1 cellular context compared by ENCODE assay signal in the genomic region with DNA sequence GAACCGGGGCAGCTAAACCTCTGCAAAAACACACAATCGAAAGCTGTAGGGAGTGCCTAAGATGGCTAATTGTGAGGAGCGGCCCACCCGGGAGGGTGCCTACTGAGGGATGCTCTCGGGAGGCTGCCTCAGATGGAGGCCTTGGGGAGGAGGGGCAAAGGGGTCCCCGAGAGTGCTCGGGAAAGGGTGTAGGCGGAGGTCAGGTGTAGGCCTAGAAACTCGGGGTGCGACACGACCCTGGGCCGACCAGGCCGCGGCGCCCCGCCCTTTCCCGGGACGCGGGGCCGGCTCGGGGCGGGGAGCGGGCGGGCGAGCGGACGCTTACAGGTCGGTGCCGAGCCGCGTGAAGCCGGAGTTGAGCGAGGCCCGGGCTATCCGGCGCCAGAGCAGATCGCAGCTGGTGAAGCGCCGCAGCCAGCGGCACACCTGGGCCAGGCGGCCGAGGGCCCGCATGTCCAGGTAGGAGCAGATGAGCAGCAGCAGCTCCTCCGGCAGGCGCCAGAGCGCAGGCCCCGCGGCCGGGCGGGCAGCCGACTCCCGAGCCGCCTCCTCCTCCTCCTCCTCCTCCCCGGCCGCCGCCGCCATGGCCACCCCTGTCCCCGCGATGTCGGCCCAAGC.
TF ChIP-seq lines count a peak whose summit lies in the region.

No MANE protein-coding gene starts in this region.

TF ChIP-seq in HepG2, 621 proteins besides CTCF, POLR2A, EP300 and RAD21 (continued from another document and continues in another):
- TF ChIP-seq, protein P1, sequence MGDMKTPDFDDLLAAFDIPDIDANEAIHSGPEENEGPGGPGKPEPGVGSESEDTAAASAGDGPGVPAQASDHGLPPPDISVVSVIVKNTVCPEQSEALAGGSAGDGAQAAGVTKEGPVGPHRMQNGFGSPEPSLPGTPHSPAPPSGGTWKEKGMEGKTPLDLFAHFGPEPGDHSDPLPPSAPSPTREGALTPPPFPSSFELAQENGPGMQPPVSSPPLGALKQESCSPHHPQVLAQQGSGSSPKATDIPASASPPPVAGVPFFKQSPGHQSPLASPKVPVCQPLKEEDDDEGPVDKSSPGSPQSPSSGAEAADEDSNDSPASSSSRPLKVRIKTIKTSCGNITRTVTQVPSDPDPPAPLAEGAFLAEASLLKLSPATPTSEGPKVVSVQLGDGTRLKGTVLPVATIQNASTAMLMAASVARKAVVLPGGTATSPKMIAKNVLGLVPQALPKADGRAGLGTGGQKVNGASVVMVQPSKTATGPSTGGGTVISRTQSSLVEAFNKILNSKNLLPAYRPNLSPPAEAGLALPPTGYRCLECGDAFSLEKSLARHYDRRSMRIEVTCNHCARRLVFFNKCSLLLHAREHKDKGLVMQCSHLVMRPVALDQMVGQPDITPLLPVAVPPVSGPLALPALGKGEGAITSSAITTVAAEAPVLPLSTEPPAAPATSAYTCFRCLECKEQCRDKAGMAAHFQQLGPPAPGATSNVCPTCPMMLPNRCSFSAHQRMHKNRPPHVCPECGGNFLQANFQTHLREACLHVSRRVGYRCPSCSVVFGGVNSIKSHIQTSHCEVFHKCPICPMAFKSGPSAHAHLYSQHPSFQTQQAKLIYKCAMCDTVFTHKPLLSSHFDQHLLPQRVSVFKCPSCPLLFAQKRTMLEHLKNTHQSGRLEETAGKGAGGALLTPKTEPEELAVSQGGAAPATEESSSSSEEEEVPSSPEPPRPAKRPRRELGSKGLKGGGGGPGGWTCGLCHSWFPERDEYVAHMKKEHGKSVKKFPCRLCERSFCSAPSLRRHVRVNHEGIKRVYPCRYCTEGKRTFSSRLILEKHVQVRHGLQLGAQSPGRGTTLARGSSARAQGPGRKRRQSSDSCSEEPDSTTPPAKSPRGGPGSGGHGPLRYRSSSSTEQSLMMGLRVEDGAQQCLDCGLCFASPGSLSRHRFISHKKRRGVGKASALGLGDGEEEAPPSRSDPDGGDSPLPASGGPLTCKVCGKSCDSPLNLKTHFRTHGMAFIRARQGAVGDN (CRISPR knock-in tag; IDR thresholded peaks at IDR 0.05), result peak; percentile 94
- TF ChIP-seq MXD1 (CRISPR knock-in tag; IDR thresholded peaks at IDR 0.05) (peak; percentile 66), ZNF710 (CRISPR knock-in tag; IDR thresholded peaks at IDR 0.05; ENCODE audit: borderline replicate concordance) (no peak), CREBL2 (CRISPR knock-in tag; IDR thresholded peaks at IDR 0.05; ENCODE audit: borderline replicate concordance) (peak; percentile 35; the same call in 1 of the 2 replicates), GTF3A (CRISPR knock-in tag; conservative IDR thresholded peaks at IDR 0.05) (no peak), ZFY (CRISPR knock-in tag; IDR thresholded peaks at IDR 0.05) (peak; percentile 100), KAT8 (CRISPR knock-in tag; IDR thresholded peaks at IDR 0.05) (peak; percentile 32; the same call in 1 of the 2 replicates), ZC3H13 (CRISPR knock-in tag; IDR thresholded peaks at IDR 0.05) (0 out of 2 replicates have a peak, but pooled peaks have one; percentile 40), ZNF772 (CRISPR knock-in tag; IDR thresholded peaks at IDR 0.05) (peak; percentile 2; the same call in 1 of the 2 replicates), ZFAT (CRISPR knock-in tag; conservative IDR thresholded peaks at IDR 0.05) (peak; percentile 76), ELF4 (CRISPR knock-in tag; IDR thresholded peaks at IDR 0.05; ENCODE audit: borderline replicate concordance) (no peak), MTA1 (CRISPR knock-in tag; IDR thresholded peaks at IDR 0.05; ENCODE audit: borderline replicate concordance) (peak; percentile 71; the same call in 1 of the 2 replicates), NFRKB (IDR thresholded peaks at IDR 0.05) (no peak), MAX (IDR thresholded peaks at IDR 0.05) (peak; percentile 67; the same call in 1 of the 2 replicates), ZBTB33 (CRISPR knock-in tag; IDR thresholded peaks at IDR 0.05) (no peak; the same call in 1 of the 2 replicates), ZNF337 (CRISPR knock-in tag; IDR thresholded peaks at IDR 0.05; ENCODE audit: borderline replicate concordance, low read depth) (no peak), GABPA (IDR thresholded peaks at IDR 0.05; ENCODE audit: low read depth, low read length) (no peak), GABPA (CRISPR knock-in tag; IDR thresholded peaks at IDR 0.05; ENCODE audit: low read depth) (no peak), MLLT10 (CRISPR knock-in tag; IDR thresholded peaks at IDR 0.05) (no peak), ZNF781 (CRISPR knock-in tag; IDR thresholded peaks at IDR 0.05; ENCODE audit: borderline replicate concordance, not compliant biosample characterization) (no peak), IKZF4 (CRISPR knock-in tag; IDR thresholded peaks at IDR 0.05; ENCODE audit: borderline replicate concordance, low read depth, not compliant biosample characterization) (no peak), TEAD2 (CRISPR knock-in tag; IDR thresholded peaks at IDR 0.05) (no peak), ZSCAN9 (CRISPR knock-in tag; IDR thresholded peaks at IDR 0.05; ENCODE audit: borderline replicate concordance) (0 out of 2 replicates have a peak, but pooled peaks have one; percentile 14), KDM5B (CRISPR knock-in tag; IDR thresholded peaks at IDR 0.05; ENCODE audit: borderline replicate concordance) (peak; percentile 79), SMAD9 (CRISPR knock-in tag; IDR thresholded peaks at IDR 0.05) (no peak), ZIK1 (CRISPR knock-in tag; IDR thresholded peaks at IDR 0.05; ENCODE audit: borderline replicate concordance, low read depth) (no peak), HMGXB4 (CRISPR knock-in tag; IDR thresholded peaks at IDR 0.05; ENCODE audit: borderline replicate concordance in 1 of 2, low read depth in 1 of 2) (peak; percentile 87 to 99)
- TF ChIP-seq, protein P2, sequence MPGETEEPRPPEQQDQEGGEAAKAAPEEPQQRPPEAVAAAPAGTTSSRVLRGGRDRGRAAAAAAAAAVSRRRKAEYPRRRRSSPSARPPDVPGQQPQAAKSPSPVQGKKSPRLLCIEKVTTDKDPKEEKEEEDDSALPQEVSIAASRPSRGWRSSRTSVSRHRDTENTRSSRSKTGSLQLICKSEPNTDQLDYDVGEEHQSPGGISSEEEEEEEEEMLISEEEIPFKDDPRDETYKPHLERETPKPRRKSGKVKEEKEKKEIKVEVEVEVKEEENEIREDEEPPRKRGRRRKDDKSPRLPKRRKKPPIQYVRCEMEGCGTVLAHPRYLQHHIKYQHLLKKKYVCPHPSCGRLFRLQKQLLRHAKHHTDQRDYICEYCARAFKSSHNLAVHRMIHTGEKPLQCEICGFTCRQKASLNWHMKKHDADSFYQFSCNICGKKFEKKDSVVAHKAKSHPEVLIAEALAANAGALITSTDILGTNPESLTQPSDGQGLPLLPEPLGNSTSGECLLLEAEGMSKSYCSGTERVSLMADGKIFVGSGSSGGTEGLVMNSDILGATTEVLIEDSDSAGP (CRISPR knock-in tag; IDR thresholded peaks at IDR 0.05; ENCODE audit: borderline replicate concordance), result peak; percentile 88; the same call in 1 of the 2 replicates
- TF ChIP-seq, protein P3, sequence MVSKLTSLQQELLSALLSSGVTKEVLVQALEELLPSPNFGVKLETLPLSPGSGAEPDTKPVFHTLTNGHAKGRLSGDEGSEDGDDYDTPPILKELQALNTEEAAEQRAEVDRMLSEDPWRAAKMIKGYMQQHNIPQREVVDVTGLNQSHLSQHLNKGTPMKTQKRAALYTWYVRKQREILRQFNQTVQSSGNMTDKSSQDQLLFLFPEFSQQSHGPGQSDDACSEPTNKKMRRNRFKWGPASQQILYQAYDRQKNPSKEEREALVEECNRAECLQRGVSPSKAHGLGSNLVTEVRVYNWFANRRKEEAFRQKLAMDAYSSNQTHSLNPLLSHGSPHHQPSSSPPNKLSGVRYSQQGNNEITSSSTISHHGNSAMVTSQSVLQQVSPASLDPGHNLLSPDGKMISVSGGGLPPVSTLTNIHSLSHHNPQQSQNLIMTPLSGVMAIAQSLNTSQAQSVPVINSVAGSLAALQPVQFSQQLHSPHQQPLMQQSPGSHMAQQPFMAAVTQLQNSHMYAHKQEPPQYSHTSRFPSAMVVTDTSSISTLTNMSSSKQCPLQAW (CRISPR knock-in tag; IDR thresholded peaks at IDR 0.05), result no peak
- TF ChIP-seq, protein P4, sequence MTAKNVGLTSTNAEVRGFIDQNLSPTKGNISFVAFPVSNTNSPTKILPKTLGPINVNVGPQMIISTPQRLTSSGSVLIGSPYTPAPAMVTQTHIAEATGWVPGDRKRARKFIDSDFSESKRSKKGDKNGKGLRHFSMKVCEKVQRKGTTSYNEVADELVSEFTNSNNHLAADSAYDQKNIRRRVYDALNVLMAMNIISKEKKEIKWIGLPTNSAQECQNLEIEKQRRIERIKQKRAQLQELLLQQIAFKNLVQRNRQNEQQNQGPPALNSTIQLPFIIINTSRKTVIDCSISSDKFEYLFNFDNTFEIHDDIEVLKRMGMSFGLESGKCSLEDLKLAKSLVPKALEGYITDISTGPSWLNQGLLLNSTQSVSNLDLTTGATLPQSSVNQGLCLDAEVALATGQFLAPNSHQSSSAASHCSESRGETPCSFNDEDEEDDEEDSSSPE (CRISPR knock-in tag; IDR thresholded peaks at IDR 0.05), result peak; percentile 44; the same call in 1 of the 2 replicates
- TF ChIP-seq, protein P5, sequence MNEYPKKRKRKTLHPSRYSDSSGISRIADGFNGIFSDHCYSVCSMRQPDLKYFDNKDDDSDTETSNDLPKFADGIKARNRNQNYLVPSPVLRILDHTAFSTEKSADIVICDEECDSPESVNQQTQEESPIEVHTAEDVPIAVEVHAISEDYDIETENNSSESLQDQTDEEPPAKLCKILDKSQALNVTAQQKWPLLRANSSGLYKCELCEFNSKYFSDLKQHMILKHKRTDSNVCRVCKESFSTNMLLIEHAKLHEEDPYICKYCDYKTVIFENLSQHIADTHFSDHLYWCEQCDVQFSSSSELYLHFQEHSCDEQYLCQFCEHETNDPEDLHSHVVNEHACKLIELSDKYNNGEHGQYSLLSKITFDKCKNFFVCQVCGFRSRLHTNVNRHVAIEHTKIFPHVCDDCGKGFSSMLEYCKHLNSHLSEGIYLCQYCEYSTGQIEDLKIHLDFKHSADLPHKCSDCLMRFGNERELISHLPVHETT (CRISPR knock-in tag; conservative IDR thresholded peaks at IDR 0.05), result no peak
